In the genomic region with DNA sequence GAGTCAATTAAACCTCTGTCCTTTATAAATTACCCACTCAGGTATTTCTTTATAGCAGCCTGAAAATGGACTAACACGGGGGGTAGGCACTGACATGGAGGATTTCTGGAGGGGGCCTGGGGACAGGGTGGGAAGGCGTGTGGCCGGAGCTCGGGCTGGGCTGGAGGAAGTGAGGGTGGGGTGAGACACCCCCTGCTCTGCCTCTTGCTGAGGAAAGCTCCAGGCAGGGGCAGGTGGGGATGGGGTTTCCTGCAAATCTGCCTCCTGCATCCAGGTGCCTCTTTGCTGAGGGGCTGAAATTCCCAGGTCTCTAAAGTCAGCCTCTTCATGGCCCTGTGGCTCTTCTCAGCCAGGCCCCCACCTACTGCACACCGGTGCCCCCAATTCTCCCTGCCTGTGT, we compare ENCODE assay signal across 32 cellular contexts. TPM values are rescaled to one million over a fixed set of nuclear protein-coding genes. Genes with fewer than 3 reads are reported as not detected.
"Had no signal": no experiment of that assay in that cellular context is flagged by ENCODE, and none has a peak within 500 bp of the region (broad histone marks: within the 10 kb centered on the region; RNA-seq: fewer than 3 reads in every experiment).

No MANE protein-coding gene starts in this region.

- H3K9me3 Mint-ChIP-seq: activated T-cell treated with anti-CD3 and anti-CD28 coated beads, Interleukin-2, amount 50 U/mL, for 24 hours had no signal

- H3K9me3 ChIP-seq: MG63, SJCRH30 had no signal

- H3K27ac Mint-ChIP-seq: activated CD8-positive, alpha-beta memory T cell treated with anti-CD3 and anti-CD28 coated beads, Interleukin-2, amount 10 ng/mL, durations not matched to agents 7 days and 5 days; activated naive CD8-positive, alpha-beta T cell; activated T-cell treated with anti-CD3 and anti-CD28 coated beads, Interleukin-2, amount 50 U/mL, for 24 hours; activated T-helper 1 cell treated with anti-CD3 and anti-CD28 coated beads, Interleukin-12 subunit alpha, Interleukin-12 subunit beta, Interleukin-2, Interleukin-4 antibody, amounts not matched to agents 30 ng/mL and 10 ng/mL and 1 ng/mL, durations not matched to agents 14 hours and 24 hours and 36 hours; T-helper 2 cell treated with Interferon-gamma antibody and Interleukin-4, amounts not matched to agents 5 μg/mL and 100 μg/mL, for 36 hours; WTC11 had no signal

- DNase-seq: activated CD4-positive, alpha-beta T cell treated with anti-CD3 and anti-CD28 coated beads for 48 hours; activated CD4-positive, alpha-beta T cell treated with anti-CD3 and anti-CD28 coated beads, Interleukin-2, amount 50 U/mL, for 4 hours; activated CD4-positive, CD25-positive, alpha-beta regulatory T cell treated with anti-CD3 and anti-CD28 coated beads, Interleukin-2, amount 50 U/mL, for 72 hours; activated CD8-positive, alpha-beta memory T cell treated with anti-CD3 and anti-CD28 coated beads, Interleukin-2, amount 10 ng/mL, durations not matched to agents 7 days and 5 days; activated naive CD4-positive, alpha-beta T cell treated with Interleukin-2 at 50 U/mL for 16 hours; activated T-cell treated with anti-CD3 and anti-CD28 coated beads, Interleukin-2, amount 50 U/mL, for 24 hours; amygdala; brain microvascular endothelial cell; MG63; MV-4-11; NCI-H1092 treated with DMSO at 0.1 percent for 48 hours; NCI-H1417 treated with DMSO at 0.1 percent for 48 hours; NCI-H1694; NCI-H2029; NCI-H2107; NCI-H345; NCI-H510A; NCI-H69; NK-92 treated with Interleukin-12 subunit alpha and Interleukin-12 subunit beta, amount 100 ng/mL, for 24 hours; OCI-M1; Right ventricle myocardium superior; RPMI8226; SJCRH30; SW 1271 had no signal

- ATAC-seq: activated CD8-positive, alpha-beta memory T cell treated with anti-CD3 and anti-CD28 coated beads, Interleukin-2, amount 10 ng/mL, durations not matched to agents 7 days and 5 days; Panc1; SK-N-SH treated with all-trans-retinoic acid at 6 μM for 48 hours; WTC11 had no signal

- H3K36me3 ChIP-seq: brain microvascular endothelial cell, cardiac muscle cell, MG63, SJCRH30 had no signal

- H3K4me3 ChIP-seq: cardiac muscle cell, MG63, SJCRH30 had no signal

- H3K4me1 Mint-ChIP-seq: activated CD8-positive, alpha-beta memory T cell treated with anti-CD3 and anti-CD28 coated beads, Interleukin-2, amount 10 ng/mL, durations not matched to agents 7 days and 5 days; WTC11 had no signal

- H3K27me3 ChIP-seq: brain microvascular endothelial cell, cardiac muscle cell, MG63, SJCRH30 had no signal

- H3K27me3 Mint-ChIP-seq: activated CD8-positive, alpha-beta memory T cell treated with anti-CD3 and anti-CD28 coated beads, Interleukin-2, amount 10 ng/mL, durations not matched to agents 7 days and 5 days had no signal

- H3K27ac ChIP-seq: brain microvascular endothelial cell, cardiac muscle cell, SJCRH30 had no signal

- H3K36me3 Mint-ChIP-seq: activated CD8-positive, alpha-beta memory T cell treated with anti-CD3 and anti-CD28 coated beads, Interleukin-2, amount 10 ng/mL, durations not matched to agents 7 days and 5 days; activated naive CD8-positive, alpha-beta T cell had no signal

- H3K4me3 Mint-ChIP-seq: activated CD8-positive, alpha-beta memory T cell treated with anti-CD3 and anti-CD28 coated beads, Interleukin-2, amount 10 ng/mL, durations not matched to agents 7 days and 5 days; activated naive CD8-positive, alpha-beta T cell; activated T-cell treated with anti-CD3 and anti-CD28 coated beads, Interleukin-2, amount 50 U/mL, for 24 hours; activated T-helper 1 cell treated with anti-CD3 and anti-CD28 coated beads, Interleukin-12 subunit alpha, Interleukin-12 subunit beta, Interleukin-2, Interleukin-4 antibody, amounts not matched to agents 30 ng/mL and 10 ng/mL and 1 ng/mL, durations not matched to agents 14 hours and 24 hours and 36 hours; T-helper 2 cell treated with Interferon-gamma antibody and Interleukin-4, amounts not matched to agents 5 μg/mL and 100 μg/mL, for 36 hours; WTC11 had no signal

RNA-seq across cellular contexts. Expression of a gene that starts 25.7 kb away (rescaled TPM):
- total RNA-seq: activated CD8-positive, alpha-beta memory T cell treated with anti-CD3 and anti-CD28 coated beads, Interleukin-2, amount 10 ng/mL, durations not matched to agents 7 days and 5 days; activated T-helper 1 cell treated with anti-CD3 and anti-CD28 coated beads, Interleukin-12 subunit alpha, Interleukin-12 subunit beta, Interleukin-2, Interleukin-4 antibody, amounts not matched to agents 30 ng/mL and 10 ng/mL and 1 ng/mL, durations not matched to agents 14 hours and 24 hours and 36 hours; cardiac muscle cell; Right ventricle myocardium superior; SJCRH30; T-helper 1 cell treated with Interleukin-12 subunit alpha and Interleukin-12 subunit beta and Interleukin-4 antibody, amounts not matched to agents 30 ng/mL and 1 ng/mL, for 36 hours; WTC11 had no signal
- polyA plus RNA-seq: cardiac muscle cell had no signal
